In genomic region chr4:1223841-1224809, GRCh38 we compare ENCODE assay signal across 1 cellular context.
TF ChIP-seq lines count a peak whose summit lies in the region.

No MANE protein-coding gene starts in this region.

TF ChIP-seq in HCT116, 20 proteins besides CTCF, POLR2A, EP300 and RAD21 (continued from another document):
- TF ChIP-seq REST (IDR thresholded peaks at IDR 0.05; ENCODE audit: low read depth), result no peak
- no peak for TF ChIP-seq SIN3A (IDR thresholded peaks at IDR 0.05; ENCODE audit: low read depth)
- no peak for TF ChIP-seq MAX (IDR thresholded peaks at IDR 0.05)
TF ChIP-seq in HCT116: peak in this region for 0.
